Comparison of ENCODE assay signal across 28 cellular contexts in genomic region chr9:102205251-102205650, GRCh38.
"Had no signal": no experiment of that assay in that cellular context is flagged by ENCODE, and none has a peak within 500 bp of the region (broad histone marks: within the 10 kb centered on the region; RNA-seq: fewer than 3 reads in every experiment).

No MANE protein-coding gene starts in this region.

- H3K9me3 ChIP-seq: colonic mucosa, esophagus muscularis mucosa, esophagus squamous epithelium, gastrocnemius medialis, gastroesophageal sphincter, heart left ventricle, heart right ventricle had no signal

- FAIRE-seq: endometrium, endothelial cell of umbilical vein, frontal cortex had no signal

- H3K27ac ChIP-seq: colonic mucosa, dorsolateral prefrontal cortex, epithelial cell of prostate, esophagus muscularis mucosa, esophagus squamous epithelium, foreskin keratinocyte, gastrocnemius medialis, gastroesophageal sphincter, heart left ventricle, heart right ventricle, hepatocyte had no signal

- DNase-seq: colonic mucosa; cortex of kidney; dermis blood vessel endothelial cell; dorsolateral prefrontal cortex; effector CD4-positive, alpha-beta T cell; effector CD8-positive, alpha-beta T cell; effector memory CD4-positive, alpha-beta T cell; effector memory CD8-positive, alpha-beta T cell; endodermal cell; erythroblast; esophagus squamous epithelium; foreskin fibroblast; foreskin keratinocyte; foreskin melanocyte; gastrocnemius medialis; glutamatergic neuron; head of caudate nucleus; heart left ventricle; heart right ventricle had no signal

- ATAC-seq: effector memory CD8-positive, alpha-beta T cell; esophagus mucosa; foreskin keratinocyte; gastrocnemius medialis; gastroesophageal sphincter; heart left ventricle; heart right ventricle had no signal

- H3K27me3 ChIP-seq: colonic mucosa, dorsolateral prefrontal cortex, esophagus muscularis mucosa, esophagus squamous epithelium, foreskin keratinocyte, gastrocnemius medialis, gastroesophageal sphincter, heart left ventricle, heart right ventricle, hepatocyte had no signal

- H3K4me3 ChIP-seq: colonic mucosa, coronary artery, dorsolateral prefrontal cortex, esophagus muscularis mucosa, esophagus squamous epithelium, gastrocnemius medialis, gastroesophageal sphincter, heart left ventricle, heart right ventricle, hepatocyte had no signal

- H3K36me3 ChIP-seq: colonic mucosa, esophagus muscularis mucosa, esophagus squamous epithelium, gastrocnemius medialis, gastroesophageal sphincter, heart left ventricle, heart right ventricle had no signal
